Comparison of ENCODE assay signal across 9 cellular contexts in genomic region chr20:5642155-5642981, GRCh38. TPM values are rescaled to one million over a fixed set of nuclear protein-coding genes. Genes with fewer than 3 reads are reported as not detected.
DNase-seq lines count a peak whose midpoint lies in the region; ATAC-seq, FAIRE-seq and TF ChIP-seq lines count a peak whose summit lies in the region.
"Had no signal": no experiment of that assay in that cellular context is flagged by ENCODE, and none has a peak within 500 bp of the region (broad histone marks: within the 10 kb centered on the region; RNA-seq: fewer than 3 reads in every experiment).

No MANE protein-coding gene starts in this region.

- H3K9ac ChIP-seq in endothelial cell of umbilical vein (replicated peaks; ENCODE audit: extremely low read depth, insufficient read depth, low read length) = peak overlapping the region; percentile 31

- dilution Hi-C loops in endothelial cell of umbilical vein (cut with MboI; ENCODE audit: extremely low pct_ligation_motif_present, low sequenced_read_pairs) = no loop called here

- TF ChIP-seq POLR2A in endothelial cell of umbilical vein (IDR thresholded peaks at IDR 0.05; ENCODE audit: low read depth, low read length) = no peak

- POLR2A ChIA-PET in endothelial cell of umbilical vein (lab: Charles Lee) = no interaction called here

- peak; percentile 80 for FAIRE-seq in endothelial cell of umbilical vein (lab: Jason Lieb, UNC)
- FAIRE-seq: frontal cortex had no signal

- DNase-seq in G401 (ENCODE audit: low spot score) (peak; percentile 40), NCI-H446 treated with DMSO at 0.1 percent for 48 hours (lab: John Stamatoyannopoulos, UW) (peak; percentile 13), endothelial cell of umbilical vein (ENCODE audit: low read depth, low spot score) (peak; percentile 80), posterior vena cava (ENCODE audit: low spot score) (peak; percentile 66), SHP77 treated with DMSO at 0.1 percent for 48 hours (lab: John Stamatoyannopoulos, UW) (no peak), NCI-H510A (lab: John Stamatoyannopoulos, UW) (no peak)

- H3K9me1 ChIP-seq in endothelial cell of umbilical vein (replicated peaks; ENCODE audit: control insufficient read depth, extremely low read depth, insufficient read depth, low read length) = no peaks in the 10 kb centered on the region

- BruUV-seq in endothelial cell of umbilical vein (replicated peaks; lab: Mats Ljungman, UMichigan) = no TSS peak

- no peak overlapping the region for H3K4me3 ChIP-seq in endothelial cell of umbilical vein (replicated peaks in 1 of 3; ENCODE audit: insufficient read depth in 1 of 3, low read depth in 1 of 3, low read length in 3 of 3)

- no peak for TF ChIP-seq CTCF in endothelial cell of umbilical vein (IDR thresholded peaks at IDR 0.05; ENCODE audit: extremely low read depth in 1 of 2, insufficient read depth in 1 of 2, low read depth in 1 of 2, low read length in 2 of 2)

- no peaks in the 10 kb centered on the region for H3K27me3 ChIP-seq in endothelial cell of umbilical vein (ENCODE audit: control insufficient read depth in 2 of 2, insufficient read depth in 2 of 2, low read length in 2 of 2)

- no peak for ATAC-seq in GM18867 (IDR thresholded peaks at IDR 0.05; ENCODE audit: unreplicated experiment)
- no peak for ATAC-seq in HG03469 (IDR thresholded peaks at IDR 0.05; ENCODE audit: unreplicated experiment)

- in situ Hi-C loops in G401 (cut with HindIII; ENCODE audit: low sequenced_read_pairs) = no loop called here

- no peaks in the 10 kb centered on the region for H3K9me3 ChIP-seq in endothelial cell of umbilical vein (replicated peaks; ENCODE audit: control insufficient read depth, insufficient read depth, low read length)

- H3K4me2 ChIP-seq in endothelial cell of umbilical vein (ENCODE audit: insufficient read depth, low read length) = peak overlapping the region; percentile 58

- peak overlapping the region; percentile 66 for H3K27ac ChIP-seq in endothelial cell of umbilical vein (ENCODE audit: insufficient read depth, low read depth, low read length)

- peaks cover 31% of the 10 kb centered on the region for H3K4me1 ChIP-seq in endothelial cell of umbilical vein (ENCODE audit: control insufficient read depth, extremely low read depth, insufficient read depth, low read length)

- peak overlapping the region; percentile 42 for H2AFZ ChIP-seq in endothelial cell of umbilical vein (ENCODE audit: low read depth, low read length)

- no peaks in the 10 kb centered on the region for H3K36me3 ChIP-seq in endothelial cell of umbilical vein (ENCODE audit: control insufficient read depth in 2 of 2, extremely low read depth in 1 of 2, insufficient read depth in 2 of 2, low read length in 2 of 2)

- intact Hi-C loops in endothelial cell of umbilical vein (cut with micrococcal nuclease) = loop anchor here (1.0 kb wide), 1 partner anchor 15 kb away; no protein-coding TSS in a partner anchor
- intact Hi-C loops in posterior vena cava (cut with DNase I) = no loop called here

- H4K20me1 ChIP-seq in endothelial cell of umbilical vein (replicated peaks; ENCODE audit: control insufficient read depth, extremely low read depth, insufficient read depth, low read length) = no peaks in the 10 kb centered on the region

- no peaks in the 10 kb centered on the region for H3K79me2 ChIP-seq in endothelial cell of umbilical vein (ENCODE audit: control insufficient read depth, insufficient read depth, low read length)

- CTCF ChIA-PET in endothelial cell of umbilical vein (lab: Charles Lee) = interaction anchor here (0.9 to 1.8 kb wide), 5 partner anchors 9 to 151 kb away, joined by 3 to 6 read pairs (median 3); no protein-coding TSS in a partner anchor

TF ChIP-seq in endothelial cell of umbilical vein, 7 proteins besides CTCF, POLR2A, EP300 and RAD21:
- no peak for TF ChIP-seq MAX (IDR thresholded peaks at IDR 0.05; ENCODE audit: insufficient read depth, insufficient read length)
- TF ChIP-seq FOS (IDR thresholded peaks at IDR 0.05; ENCODE audit: borderline replicate concordance, insufficient read depth, low read length) = no peak
- TF ChIP-seq POLR2AphosphoS5 (IDR thresholded peaks at IDR 0.05; ENCODE audit: insufficient read depth, low read depth, low read length) = no peak
- TF ChIP-seq GATA2 (IDR thresholded peaks at IDR 0.05; ENCODE audit: insufficient read depth, insufficient read length, low read depth, low read length) = no peak
- no peak for TF ChIP-seq EZH2 (IDR thresholded peaks at IDR 0.05; ENCODE audit: borderline replicate concordance, low read depth, low read length, severe bottlenecking)
- TF ChIP-seq MYC (IDR thresholded peaks at IDR 0.05; ENCODE audit: low read depth, low read length) = no peak
- no peak for TF ChIP-seq JUN (IDR thresholded peaks at IDR 0.05; ENCODE audit: borderline replicate concordance, insufficient read depth, insufficient read length, low read depth)

RNA-seq across cellular contexts. Expression of gene GPCPD1, which starts 31.6 kb away (rescaled TPM):
- total RNA-seq in G401 (2014; rRNA removed; shearing (Covaris generic)) = 11.2 and 27.4 TPM in 2 replicates
- total RNA-seq in endothelial cell of umbilical vein (16.7 and 21.8 TPM in 2 replicates), posterior vena cava (10 to 100 TPM; 39.6 to 64.4 TPM)
- polyA plus RNA-seq in endothelial cell of umbilical vein = 5.1 and 6.4 TPM in 2 replicates
- 4.6 and 4.9 TPM in 2 replicates for polyA plus RNA-seq in endothelial cell of umbilical vein (2011; cell fraction: cytosol; rRNA removed)
- 19.2 and 21.8 TPM in 2 replicates for polyA plus RNA-seq in endothelial cell of umbilical vein (2011; cell fraction: nucleus; rRNA removed)
- polyA plus RNA-seq in endothelial cell of umbilical vein (2012) = 8.2 and 8.7 TPM in 2 replicates
- polyA minus RNA-seq in endothelial cell of umbilical vein = 17.4 and 20.4 TPM in 2 replicates
- 4.8 TPM for polyA minus RNA-seq in endothelial cell of umbilical vein (2011; cell fraction: cytosol; rRNA and poly(A)+ RNA removed)
- polyA minus RNA-seq in endothelial cell of umbilical vein (2011; cell fraction: nucleus; rRNA and poly(A)+ RNA removed) = 18.9 and 20.8 TPM in 2 replicates

Comparison
In these comparisons a context has a peak if more than half of its experiments do, and no peak if none do; other contexts are left out.
1. DNase-seq: peak in G401 (single experiment), NCI-H446 treated with DMSO at 0.1 percent for 48 hours (single experiment), endothelial cell of umbilical vein (single experiment) and posterior vena cava (single experiment); none in SHP77 treated with DMSO at 0.1 percent for 48 hours (single experiment) and NCI-H510A (single experiment).